Comparison of ENCODE assay signal across 12 cellular contexts in genomic region chr20:19658137-19658536, GRCh38.
A peak's percentile ranks its signal among the peaks of the same experiment; 100 is the strongest.
DNase-seq lines count a peak whose midpoint lies in the region; ATAC-seq and TF ChIP-seq lines count a peak whose summit lies in the region.
"Had no signal": no experiment of that assay in that cellular context is flagged by ENCODE, and none has a peak within 500 bp of the region (broad histone marks: within the 10 kb centered on the region; RNA-seq: fewer than 3 reads in every experiment).

No MANE protein-coding gene starts in this region.

- H3K27ac ChIP-seq in smooth muscle cell (ENCODE audit: low read depth): no peak overlapping the region
- H3K27ac ChIP-seq: heart left ventricle had no signal

- H3F3A ChIP-seq in smooth muscle cell (ENCODE audit: low read depth): no peaks in the 10 kb centered on the region

- in situ Hi-C loops in GM18951 (cut with MboI; ENCODE audit: low sequenced_read_pairs, unreplicated experiment): loop anchor here (25.0 kb wide), 1 partner anchor 1021 kb away; no protein-coding TSS in a partner anchor

- no peaks in the 10 kb centered on the region for H3K79me2 ChIP-seq in smooth muscle cell (ENCODE audit: low read depth)

- peaks cover 15% of the 10 kb centered on the region for H3K4me1 Mint-ChIP-seq in memory B cell
- H3K4me1 Mint-ChIP-seq in activated T-helper 2 cell treated with anti-CD3 and anti-CD28 coated beads, Interferon-gamma antibody, Interleukin-2, Interleukin-4, amounts not matched to agents 10 μg/mL and 5 μg/mL and 100 μg/mL, durations not matched to agents 14 hours and 24 hours and 36 hours (ENCODE audit: low read depth): peaks cover 2% of the 10 kb centered on the region

- no peaks in the 10 kb centered on the region for H4K20me1 ChIP-seq in smooth muscle cell (ENCODE audit: low read depth)

- intact Hi-C loops in Right ventricle myocardium inferior (cut with DNase I): no loop called here
- intact Hi-C loops in activated T-helper 2 cell treated with anti-CD3 and anti-CD28 coated beads, Interferon-gamma antibody, Interleukin-2, Interleukin-4, amounts not matched to agents 10 μg/mL and 5 μg/mL and 100 μg/mL, durations not matched to agents 14 hours and 24 hours and 36 hours (cut with micrococcal nuclease): no loop called here

- H3K36me3 Mint-ChIP-seq in memory B cell: no peaks in the 10 kb centered on the region
- H3K36me3 Mint-ChIP-seq in activated T-helper 2 cell treated with anti-CD3 and anti-CD28 coated beads, Interferon-gamma antibody, Interleukin-2, Interleukin-4, amounts not matched to agents 10 μg/mL and 5 μg/mL and 100 μg/mL, durations not matched to agents 14 hours and 24 hours and 36 hours (ENCODE audit: low read depth): no peaks in the 10 kb centered on the region
- H3K36me3 Mint-ChIP-seq: naive thymus-derived CD8-positive, alpha-beta T cell had no signal

- no peak for TF ChIP-seq CTCF in smooth muscle cell (IDR thresholded peaks at IDR 0.05; ENCODE audit: borderline replicate concordance, insufficient read depth, poor library complexity, severe bottlenecking)

- no peaks in the 10 kb centered on the region for H3K36me3 ChIP-seq in smooth muscle cell (ENCODE audit: low read depth)
- H3K36me3 ChIP-seq: heart left ventricle had no signal

- no peak overlapping the region for H2AFZ ChIP-seq in smooth muscle cell (ENCODE audit: low read depth)

- H3K27ac Mint-ChIP-seq in memory B cell: peak overlapping the region; percentile 54
- no peak overlapping the region for H3K27ac Mint-ChIP-seq in activated T-helper 2 cell treated with anti-CD3 and anti-CD28 coated beads, Interferon-gamma antibody, Interleukin-2, Interleukin-4, amounts not matched to agents 10 μg/mL and 5 μg/mL and 100 μg/mL, durations not matched to agents 14 hours and 24 hours and 36 hours
- H3K27ac Mint-ChIP-seq: naive thymus-derived CD8-positive, alpha-beta T cell had no signal

- H3K4me1 ChIP-seq in smooth muscle cell (ENCODE audit: low read depth): no peaks in the 10 kb centered on the region

- WGBS in smooth muscle cell (ENCODE audit: low lambda C conversion rate): 94% methylated on average over 15 of the region's 15 CpGs

- H3K4me2 ChIP-seq in smooth muscle cell: no peak overlapping the region

- H3K4me3 Mint-ChIP-seq in memory B cell: peak overlapping the region; percentile 72
- H3K4me3 Mint-ChIP-seq in activated T-helper 2 cell treated with anti-CD3 and anti-CD28 coated beads, Interferon-gamma antibody, Interleukin-2, Interleukin-4, amounts not matched to agents 10 μg/mL and 5 μg/mL and 100 μg/mL, durations not matched to agents 14 hours and 24 hours and 36 hours (ENCODE audit: low read depth): no peak overlapping the region

- peak; percentile 75 for ATAC-seq in GM21576 (IDR thresholded peaks at IDR 0.05; ENCODE audit: unreplicated experiment)
- peak; percentile 77 for ATAC-seq in HG03520 (IDR thresholded peaks at IDR 0.05; ENCODE audit: unreplicated experiment)
- ATAC-seq in memory B cell (ENCODE audit: low read depth): peak; percentile 91
- no peak for ATAC-seq in Right ventricle myocardium inferior
- ATAC-seq: heart left ventricle; naive thymus-derived CD8-positive, alpha-beta T cell had no signal

- H3K4me3 ChIP-seq in smooth muscle cell: no peak overlapping the region

- peak; percentile 6 for TF ChIP-seq POLR2A in GM18951 (IDR thresholded peaks at IDR 0.05; ENCODE audit: extremely low read depth, insufficient read depth, insufficient read length)

- peak; percentile 55 to 61 for DNase-seq in memory B cell (ENCODE audit: low spot score in 2 of 2)
- DNase-seq in Right ventricle myocardium inferior (ENCODE audit: missing footprints): no peak
- no peak for DNase-seq in activated T-helper 2 cell treated with anti-CD3 and anti-CD28 coated beads, Interferon-gamma antibody, Interleukin-2, Interleukin-4, amounts not matched to agents 10 μg/mL and 5 μg/mL and 100 μg/mL, durations not matched to agents 14 hours and 24 hours and 36 hours (ENCODE audit: low spot score)
- no peak for DNase-seq in middle frontal gyrus (ENCODE audit: extremely low spot score, low spot score)
- no peak for DNase-seq in smooth muscle cell (lab: John Stamatoyannopoulos, UW; ENCODE audit: unreplicated experiment)
- DNase-seq: central memory CD4-positive, alpha-beta T cell; heart left ventricle; IMR-90 had no signal

- no peak overlapping the region for H3K9ac ChIP-seq in smooth muscle cell (ENCODE audit: low read depth)

- H3K9me3 Mint-ChIP-seq in memory B cell: no peaks in the 10 kb centered on the region
- no peaks in the 10 kb centered on the region for H3K9me3 Mint-ChIP-seq in activated T-helper 2 cell treated with anti-CD3 and anti-CD28 coated beads, Interferon-gamma antibody, Interleukin-2, Interleukin-4, amounts not matched to agents 10 μg/mL and 5 μg/mL and 100 μg/mL, durations not matched to agents 14 hours and 24 hours and 36 hours

- H3K27me3 Mint-ChIP-seq in memory B cell: peaks cover 18% of the 10 kb centered on the region
- peaks cover 3% of the 10 kb centered on the region for H3K27me3 Mint-ChIP-seq in activated T-helper 2 cell treated with anti-CD3 and anti-CD28 coated beads, Interferon-gamma antibody, Interleukin-2, Interleukin-4, amounts not matched to agents 10 μg/mL and 5 μg/mL and 100 μg/mL, durations not matched to agents 14 hours and 24 hours and 36 hours (ENCODE audit: low read depth)

- H3K9me3 ChIP-seq in smooth muscle cell (replicated peaks; ENCODE audit: low read depth): no peaks in the 10 kb centered on the region
- H3K9me3 ChIP-seq: heart left ventricle had no signal

- peaks cover 11% of the 10 kb centered on the region for H3K27me3 ChIP-seq in smooth muscle cell (ENCODE audit: low read depth)

Comparison
In these comparisons a context has a peak if more than half of its experiments do, and no peak if none do; other contexts are left out.
1. DNase-seq: peak in memory B cell (2 of 2); none in Right ventricle myocardium inferior (single experiment), activated T-helper 2 cell treated with anti-CD3 and anti-CD28 coated beads, Interferon-gamma antibody, Interleukin-2, Interleukin-4, amounts not matched to agents 10 μg/mL and 5 μg/mL and 100 μg/mL, durations not matched to agents 14 hours and 24 hours and 36 hours (single experiment), middle frontal gyrus (single experiment) and smooth muscle cell (single experiment).